ENCODE assay signal across 11 cellular contexts in the genomic region with DNA sequence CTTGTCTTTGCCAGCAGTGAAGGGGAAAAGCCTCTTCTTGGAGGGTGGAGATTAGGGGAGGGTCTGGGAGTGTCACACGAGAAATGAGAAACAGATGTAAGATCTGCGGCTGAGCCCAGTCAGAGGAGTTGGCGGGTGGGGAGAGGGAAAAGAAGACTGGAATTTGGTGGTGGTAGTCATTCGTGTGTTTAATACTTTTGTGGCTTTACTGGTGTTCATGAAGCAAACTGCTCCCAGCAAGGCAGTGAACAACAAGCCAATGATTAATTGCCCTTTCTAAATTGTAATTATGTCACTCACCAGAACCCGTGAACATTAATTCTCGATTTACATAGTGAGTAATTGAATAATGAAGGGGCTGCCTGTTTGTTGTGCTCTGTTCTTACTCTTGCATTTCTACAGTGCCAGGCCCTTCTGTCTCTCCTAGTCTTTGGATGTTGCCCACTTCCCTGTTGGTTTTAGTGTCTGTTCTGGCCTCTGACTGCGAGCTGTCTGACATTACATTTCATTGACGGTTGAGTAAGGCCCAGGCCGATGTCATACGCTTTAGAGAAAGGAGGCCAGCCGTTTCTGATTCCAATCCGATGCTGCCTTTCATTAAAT.
DNase-seq lines count a peak whose midpoint lies in the region; ATAC-seq and TF ChIP-seq lines count a peak whose summit lies in the region.
"Had no signal": no experiment of that assay in that cellular context is flagged by ENCODE, and none has a peak within 500 bp of the region (broad histone marks: within the 10 kb centered on the region; RNA-seq: fewer than 3 reads in every experiment).

No MANE protein-coding gene starts in this region.

- in situ Hi-C loops in HAP-1 (cut with MboI; ENCODE audit: low sequenced_read_pairs) = no loop called here

- no peak overlapping the region for H3K4me3 ChIP-seq in HAP-1

- H3K36me3 Mint-ChIP-seq in HFFc6 (ENCODE audit: low read depth) (peaks cover 16% of the 10 kb centered on the region), brain (peaks cover 12% of the 10 kb centered on the region), type B pancreatic cell (peaks cover 16% of the 10 kb centered on the region)
- H3K36me3 Mint-ChIP-seq in activated T-cell treated with anti-CD3 and anti-CD28 coated beads, Interleukin-2, amount 50 U/mL, for 24 hours (ENCODE audit: low read depth) = peaks cover 28% of the 10 kb centered on the region

- H3K27ac Mint-ChIP-seq in HFFc6 (peak overlapping the region; percentile 99), brain (peak overlapping the region; percentile 62 to 89 (median 76)), type B pancreatic cell (peak overlapping the region; percentile 89)
- no peak overlapping the region for H3K27ac Mint-ChIP-seq in activated T-cell treated with anti-CD3 and anti-CD28 coated beads, Interleukin-2, amount 50 U/mL, for 24 hours
- H3K27ac Mint-ChIP-seq: effector memory CD8-positive, alpha-beta T cell had no signal

- H3K27me3 ChIP-seq in HAP-1 (ENCODE audit: low read depth) = no peaks in the 10 kb centered on the region

- no peak for ATAC-seq in HG03159 (IDR thresholded peaks at IDR 0.05; ENCODE audit: unreplicated experiment)
- ATAC-seq: effector memory CD8-positive, alpha-beta T cell had no signal

- H3K9me3 ChIP-seq in HAP-1 = no peaks in the 10 kb centered on the region

- DNase-seq in HFFc6 = peak; percentile 61
- DNase-seq in hepatic stellate cell (ENCODE audit: low spot score) = peak; percentile 24
- no peak for DNase-seq in type B pancreatic cell (ENCODE audit: extremely low spot score, unreplicated experiment)
- DNase-seq in GM19238 (ENCODE audit: insufficient read length, low spot score) = no peak
- DNase-seq in HAP-1 (ENCODE audit: low spot score in 2 of 2) = no peak
- DNase-seq in activated T-cell treated with anti-CD3 and anti-CD28 coated beads, Interleukin-2, amount 50 U/mL, for 24 hours = no peak
- DNase-seq: effector memory CD8-positive, alpha-beta T cell; GOT3; Karpas-422 had no signal

- H3K27me3 Mint-ChIP-seq in HFFc6 (ENCODE audit: insufficient read depth) (peaks cover 3% of the 10 kb centered on the region; the same call in 1 of the 2 replicates), brain (peaks cover 4% of the 10 kb centered on the region), type B pancreatic cell (no peaks in the 10 kb centered on the region)
- no peaks in the 10 kb centered on the region for H3K27me3 Mint-ChIP-seq in activated T-cell treated with anti-CD3 and anti-CD28 coated beads, Interleukin-2, amount 50 U/mL, for 24 hours
- H3K27me3 Mint-ChIP-seq: effector memory CD8-positive, alpha-beta T cell had no signal

- H3K4me1 ChIP-seq in HAP-1 = no peaks in the 10 kb centered on the region

- H3K36me3 ChIP-seq in HAP-1 (replicated peaks) = no peaks in the 10 kb centered on the region

- TF ChIP-seq CTCF in HFFc6 (IDR thresholded peaks at IDR 0.05) (no peak), brain (conservative IDR thresholded peaks at IDR 0.05) (no peak), type B pancreatic cell (conservative IDR thresholded peaks at IDR 0.05) (no peak)

- H3K4me3 Mint-ChIP-seq in HFFc6 = peak overlapping the region; percentile 81
- H3K4me3 Mint-ChIP-seq in brain = peak overlapping the region in 4 of 5 experiments; percentile 2 to 52 (median 8)
- peak overlapping the region; percentile 55 for H3K4me3 Mint-ChIP-seq in type B pancreatic cell
- H3K4me3 Mint-ChIP-seq in activated T-cell treated with anti-CD3 and anti-CD28 coated beads, Interleukin-2, amount 50 U/mL, for 24 hours = no peak overlapping the region
- H3K4me3 Mint-ChIP-seq: effector memory CD8-positive, alpha-beta T cell had no signal

- H3K4me1 Mint-ChIP-seq in HFFc6 (ENCODE audit: low read depth) = peaks cover 51% of the 10 kb centered on the region
- H3K4me1 Mint-ChIP-seq in brain = peaks cover 46% of the 10 kb centered on the region
- peaks cover 46% of the 10 kb centered on the region for H3K4me1 Mint-ChIP-seq in type B pancreatic cell (ENCODE audit: unreplicated experiment)
- H3K4me1 Mint-ChIP-seq in activated T-cell treated with anti-CD3 and anti-CD28 coated beads, Interleukin-2, amount 50 U/mL, for 24 hours (ENCODE audit: low read depth) = peaks cover 6% of the 10 kb centered on the region

- H3K9me3 Mint-ChIP-seq in HFFc6 (no peaks in the 10 kb centered on the region; the same call in 1 of the 2 replicates), brain (peaks cover 0 to 11% (median 0%) of the 10 kb centered on the region in 5 experiments), type B pancreatic cell (peaks cover 11% of the 10 kb centered on the region)
- no peaks in the 10 kb centered on the region for H3K9me3 Mint-ChIP-seq in activated T-cell treated with anti-CD3 and anti-CD28 coated beads, Interleukin-2, amount 50 U/mL, for 24 hours
- H3K9me3 Mint-ChIP-seq: effector memory CD8-positive, alpha-beta T cell had no signal

Comparison
In these comparisons a context has a peak if more than half of its experiments do, and no peak if none do; other contexts are left out.
1. DNase-seq: peak in HFFc6 (single experiment) and hepatic stellate cell (single experiment); none in type B pancreatic cell (single experiment), GM19238 (single experiment), HAP-1 (0 of 2) and activated T-cell treated with anti-CD3 and anti-CD28 coated beads, Interleukin-2, amount 50 U/mL, for 24 hours (single experiment).